8 cellular contexts compared by ENCODE assay signal in the genomic region with DNA sequence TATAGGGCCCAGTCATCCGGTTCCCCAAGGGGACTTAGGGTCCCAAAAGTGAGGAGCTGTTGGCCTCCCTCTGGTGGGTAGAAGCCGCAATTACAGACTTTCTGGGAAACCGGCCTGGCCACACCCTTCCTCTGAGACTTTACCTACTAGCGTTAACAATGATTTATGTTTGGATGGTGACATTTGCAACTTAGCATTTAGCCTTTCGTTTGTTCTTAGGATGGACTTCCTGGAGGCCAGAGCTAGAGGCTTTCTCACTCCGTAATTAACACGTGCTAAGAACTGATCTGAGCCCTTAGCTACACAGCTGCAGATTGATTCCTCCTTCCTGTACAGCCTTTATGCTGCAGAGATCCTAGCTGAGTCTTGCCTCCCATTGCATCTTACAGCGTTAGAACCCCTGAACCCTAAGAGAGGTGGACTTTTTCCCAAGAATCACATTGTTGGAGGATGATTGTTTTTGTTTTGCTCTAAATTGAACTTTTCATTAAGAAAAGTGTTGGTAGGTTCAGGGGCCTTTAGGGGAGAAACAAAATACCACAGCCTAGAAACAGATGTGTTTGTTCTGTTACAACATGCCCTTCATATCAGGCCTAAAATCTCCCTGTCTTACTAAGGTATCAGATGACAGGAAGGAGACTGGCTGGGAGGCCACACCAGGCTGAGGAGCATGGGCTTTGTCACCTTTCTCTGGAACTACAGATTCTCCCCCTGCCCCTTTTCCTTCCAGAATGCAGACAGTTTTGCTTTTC. TPM values are rescaled to one million over a fixed set of nuclear protein-coding genes. Genes with fewer than 3 reads are reported as not detected.
DNase-seq lines count a peak whose midpoint lies in the region; ATAC-seq and TF ChIP-seq lines count a peak whose summit lies in the region.

No MANE protein-coding gene starts in this region.

- H2BK15ac ChIP-seq in mesendoderm (replicated peaks; ENCODE audit: low read depth): no peak overlapping the region

- peak overlapping the region; percentile 99 for H3K9ac ChIP-seq in mesendoderm (ENCODE audit: low read length)

- peak overlapping the region; percentile 73 for H3K23ac ChIP-seq in mesendoderm (ENCODE audit: low read length)

- H4K5ac ChIP-seq in mesendoderm (ENCODE audit: low read length): peak overlapping the region; percentile 99

- peaks cover 6% of the 10 kb centered on the region for H3K79me2 ChIP-seq in mesendoderm (ENCODE audit: control insufficient read depth, insufficient read depth, low read length)

- H3K4me1 ChIP-seq in mesendoderm (ENCODE audit: control insufficient read depth, low read depth, low read length): peaks cover 3% of the 10 kb centered on the region

- H3K27me3 Mint-ChIP-seq in activated CD4-positive, alpha-beta T cell treated with anti-CD3 and anti-CD28 coated beads for 36 hours: no peaks in the 10 kb centered on the region

- peak; percentile 64 for ATAC-seq in activated CD4-positive, alpha-beta T cell treated with anti-CD3 and anti-CD28 coated beads for 36 hours
- ATAC-seq in stimulated activated effector memory CD8-positive, alpha-beta T cell treated with anti-CD3 and anti-CD28 coated beads, Interleukin-12 subunit alpha, Interleukin-12 subunit beta, amount 100 ng/mL, for 72 hours: peak; percentile 78
- ATAC-seq in GM21360 (IDR thresholded peaks at IDR 0.05; ENCODE audit: unreplicated experiment): no peak

- no peak overlapping the region for H4K8ac ChIP-seq in mesendoderm (ENCODE audit: low read depth, low read length)

- peak; percentile 92 for DNase-seq in ELF-1 (ENCODE audit: low read depth, low spot score)
- peak; percentile 79 for DNase-seq in HEK293T (ENCODE audit: extremely low spot score)
- DNase-seq in NCI-H226: peak; percentile 63
- peak; percentile 82 for DNase-seq in activated CD4-positive, alpha-beta T cell treated with anti-CD3 and anti-CD28 coated beads for 36 hours
- DNase-seq in ecto neural progenitor cell (ENCODE audit: low spot score): peak; percentile 69
- peak; percentile 95 for DNase-seq in mesendoderm
- peak; percentile 51 to 86 for DNase-seq in stimulated activated effector memory CD8-positive, alpha-beta T cell treated with anti-CD3 and anti-CD28 coated beads, Interleukin-12 subunit alpha, Interleukin-12 subunit beta, amount 100 ng/mL, for 72 hours (ENCODE audit: low spot score in 2 of 2)

- H3K27ac ChIP-seq in mesendoderm (ENCODE audit: low read depth, low read length): peak overlapping the region; percentile 99

- no CpG with 5 or more reads among the region's 8 CpGs for WGBS in mesendoderm (ENCODE audit: extremely low coverage, insufficient coverage, low lambda C conversion rate)

- peak overlapping the region; percentile 99 for H2BK5ac ChIP-seq in mesendoderm (ENCODE audit: low read length)

- peaks cover 2% of the 10 kb centered on the region for H3K9me3 Mint-ChIP-seq in activated CD4-positive, alpha-beta T cell treated with anti-CD3 and anti-CD28 coated beads for 36 hours (ENCODE audit: low read depth)
- no peaks in the 10 kb centered on the region for H3K9me3 Mint-ChIP-seq in stimulated activated effector memory CD8-positive, alpha-beta T cell treated with anti-CD3 and anti-CD28 coated beads, Interleukin-12 subunit alpha, Interleukin-12 subunit beta, amount 100 ng/mL, for 72 hours

- H3K4me1 Mint-ChIP-seq in activated CD4-positive, alpha-beta T cell treated with anti-CD3 and anti-CD28 coated beads for 36 hours: peaks cover 41% of the 10 kb centered on the region
- H3K4me1 Mint-ChIP-seq in stimulated activated effector memory CD8-positive, alpha-beta T cell treated with anti-CD3 and anti-CD28 coated beads, Interleukin-12 subunit alpha, Interleukin-12 subunit beta, amount 100 ng/mL, for 72 hours: peaks cover 13% of the 10 kb centered on the region

- H3K36me3 ChIP-seq in mesendoderm (ENCODE audit: control insufficient read depth, insufficient read depth, low read length): peaks cover 12% of the 10 kb centered on the region

- H3K4me2 ChIP-seq in mesendoderm (ENCODE audit: low read length): peak overlapping the region; percentile 97

- peak overlapping the region; percentile 72 for H3K4ac ChIP-seq in mesendoderm (ENCODE audit: low read depth, low read length)

- no peak overlapping the region for H2BK120ac ChIP-seq in mesendoderm (ENCODE audit: low read depth, low read length)

- peak overlapping the region; percentile 47 for H2AK5ac ChIP-seq in mesendoderm (ENCODE audit: low read length)

- H3K27me3 ChIP-seq in mesendoderm (ENCODE audit: insufficient read depth, low read length, poor library complexity): no peaks in the 10 kb centered on the region

- intact Hi-C loops in activated CD4-positive, alpha-beta T cell treated with anti-CD3 and anti-CD28 coated beads for 36 hours (cut with DNase I, micrococcal nuclease): loop anchor here (1.0 to 2.0 kb wide), 5 partner anchors 13 to 1598 kb away; a partner anchor contains a TSS

- H3K27ac Mint-ChIP-seq in activated CD4-positive, alpha-beta T cell treated with anti-CD3 and anti-CD28 coated beads for 36 hours: peak overlapping the region; percentile 90
- H3K27ac Mint-ChIP-seq in stimulated activated effector memory CD8-positive, alpha-beta T cell treated with anti-CD3 and anti-CD28 coated beads, Interleukin-12 subunit alpha, Interleukin-12 subunit beta, amount 100 ng/mL, for 72 hours: peak overlapping the region; percentile 97

- H3K56ac ChIP-seq in mesendoderm (ENCODE audit: low read length): peak overlapping the region; percentile 99

- peak overlapping the region; percentile 53 for H3K4me3 ChIP-seq in mesendoderm (ENCODE audit: low read length)

- H3K4me3 Mint-ChIP-seq in activated CD4-positive, alpha-beta T cell treated with anti-CD3 and anti-CD28 coated beads for 36 hours: peak overlapping the region; percentile 82
- peak overlapping the region; percentile 90 for H3K4me3 Mint-ChIP-seq in stimulated activated effector memory CD8-positive, alpha-beta T cell treated with anti-CD3 and anti-CD28 coated beads, Interleukin-12 subunit alpha, Interleukin-12 subunit beta, amount 100 ng/mL, for 72 hours

- peaks cover 6% of the 10 kb centered on the region for H3K79me1 ChIP-seq in mesendoderm (ENCODE audit: low read length)

- peaks cover 51% of the 10 kb centered on the region for H3K36me3 Mint-ChIP-seq in activated CD4-positive, alpha-beta T cell treated with anti-CD3 and anti-CD28 coated beads for 36 hours (ENCODE audit: low read depth)
- peaks cover 68% of the 10 kb centered on the region for H3K36me3 Mint-ChIP-seq in stimulated activated effector memory CD8-positive, alpha-beta T cell treated with anti-CD3 and anti-CD28 coated beads, Interleukin-12 subunit alpha, Interleukin-12 subunit beta, amount 100 ng/mL, for 72 hours

- POLR2A ChIA-PET in HEK293T (lab: Yijun Ruan, JAX): interaction anchor here (0.7 to 3.9 kb wide), 7 partner anchors 13 to 126 kb away, joined by 3 to 23 read pairs (median 4); a partner anchor contains a TSS
- POLR2A ChIA-PET in activated CD4-positive, alpha-beta T cell treated with anti-CD3 and anti-CD28 coated beads for 36 hours (lab: Charles Lee): interaction anchor here (0.7 to 1.2 kb wide), 4 partner anchors 13 to 163 kb away, joined by 3 to 8 read pairs (median 4); no protein-coding TSS in a partner anchor

- H3K18ac ChIP-seq in mesendoderm (ENCODE audit: low read length): peak overlapping the region; percentile 96

- CTCF ChIA-PET in HEK293T (lab: Yijun Ruan, JAX): interaction anchor here (0.6 to 2.7 kb wide), 21 partner anchors 10 to 466 kb away, joined by 3 to 21 read pairs (median 4); no protein-coding TSS in a partner anchor
- CTCF ChIA-PET in activated CD4-positive, alpha-beta T cell treated with anti-CD3 and anti-CD28 coated beads for 36 hours (lab: Charles Lee): interaction anchor here (0.6 to 6.1 kb wide), 31 partner anchors 11 to 454 kb away, joined by 3 to 61 read pairs (median 4); a partner anchor contains a TSS

TF ChIP-seq in HEK293T, 16 proteins besides CTCF, POLR2A, EP300 and RAD21:
- TF ChIP-seq ELF4 (IDR thresholded peaks at IDR 0.05) (no peak), CTBP1 (IDR thresholded peaks at IDR 0.05; ENCODE audit: borderline replicate concordance) (no peak), SP1 (IDR thresholded peaks at IDR 0.05) (no peak), FOXK2 (IDR thresholded peaks at IDR 0.05) (no peak)
- TF ChIP-seq, protein P1, sequence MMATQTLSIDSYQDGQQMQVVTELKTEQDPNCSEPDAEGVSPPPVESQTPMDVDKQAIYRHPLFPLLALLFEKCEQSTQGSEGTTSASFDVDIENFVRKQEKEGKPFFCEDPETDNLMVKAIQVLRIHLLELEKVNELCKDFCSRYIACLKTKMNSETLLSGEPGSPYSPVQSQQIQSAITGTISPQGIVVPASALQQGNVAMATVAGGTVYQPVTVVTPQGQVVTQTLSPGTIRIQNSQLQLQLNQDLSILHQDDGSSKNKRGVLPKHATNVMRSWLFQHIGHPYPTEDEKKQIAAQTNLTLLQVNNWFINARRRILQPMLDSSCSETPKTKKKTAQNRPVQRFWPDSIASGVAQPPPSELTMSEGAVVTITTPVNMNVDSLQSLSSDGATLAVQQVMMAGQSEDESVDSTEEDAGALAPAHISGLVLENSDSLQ (IDR thresholded peaks at IDR 0.05): peak; percentile 96
TF ChIP-seq in HEK293T: peak in this region for 1.

RNA-seq across cellular contexts. Expression of a gene that starts 2.0 kb away (rescaled TPM):
- total RNA-seq in activated CD4-positive, alpha-beta T cell treated with anti-CD3 and anti-CD28 coated beads for 36 hours: 100 to 1,000 TPM; 264 to 361 TPM
- polyA plus RNA-seq in mesendoderm (2013, experiment 1 of 2): 847 TPM
- 867 TPM for polyA plus RNA-seq in mesendoderm (2013, experiment 2 of 2)

RNA-seq across cellular contexts. Expression of a gene that starts 41.2 kb away (rescaled TPM):
- 100 to 1,000 TPM; 230 to 246 TPM for total RNA-seq in activated CD4-positive, alpha-beta T cell treated with anti-CD3 and anti-CD28 coated beads for 36 hours
- 181 TPM for polyA plus RNA-seq in mesendoderm (2013, experiment 1 of 2)
- polyA plus RNA-seq in mesendoderm (2013, experiment 2 of 2): 187 TPM

RNA-seq across cellular contexts. Expression of a gene that starts 54.0 kb away (rescaled TPM):
- total RNA-seq in activated CD4-positive, alpha-beta T cell treated with anti-CD3 and anti-CD28 coated beads for 36 hours: not detected
- polyA plus RNA-seq in mesendoderm (2013, experiment 1 of 2): not detected
- not detected for polyA plus RNA-seq in mesendoderm (2013, experiment 2 of 2)
